In genomic region chr6:6978731-6979130, GRCh38 we compare ENCODE assay signal across 1 cellular context.
TF ChIP-seq lines count a peak whose summit lies in the region.

No MANE protein-coding gene starts in this region.

TF ChIP-seq in K562, 482 proteins besides CTCF, POLR2A, EP300 and RAD21:
- no peak for TF ChIP-seq E2F8 (IDR thresholded peaks at IDR 0.05; ENCODE audit: low read depth, partially characterized antibody)
- TF ChIP-seq ZFP91 (CRISPR knock-in tag; IDR thresholded peaks at IDR 0.05) = no peak
- no peak for TF ChIP-seq ZNF408 (CRISPR knock-in tag; IDR thresholded peaks at IDR 0.05; ENCODE audit: low read depth)
- no peak for TF ChIP-seq ZNF445 (CRISPR knock-in tag; IDR thresholded peaks at IDR 0.05; ENCODE audit: low read depth)
- no peak for TF ChIP-seq NRF1 (conservative IDR thresholded peaks at IDR 0.05 in 1 of 2, IDR thresholded peaks at IDR 0.05 in 1 of 2)
- TF ChIP-seq CBFA2T3 (IDR thresholded peaks at IDR 0.05) = no peak
- TF ChIP-seq DEAF1 (CRISPR knock-in tag; IDR thresholded peaks at IDR 0.05) = no peak
- no peak for TF ChIP-seq E2F1 (CRISPR knock-in tag; IDR thresholded peaks at IDR 0.05)
- TF ChIP-seq E2F6 (IDR thresholded peaks at IDR 0.05; ENCODE audit: borderline replicate concordance in 1 of 2, extremely low read depth in 1 of 2, insufficient read depth in 1 of 2, insufficient read length in 1 of 2, low read depth in 1 of 2, low read length in 1 of 2, poor library complexity in 1 of 2, severe bottlenecking in 1 of 2) = no peak
- no peak for TF ChIP-seq MYC (IDR thresholded peaks at IDR 0.05; ENCODE audit: low read depth, low read length)
- no peak for TF ChIP-seq MYC (CRISPR knock-in tag; IDR thresholded peaks at IDR 0.05; ENCODE audit: borderline replicate concordance, low read depth)
- no peak for TF ChIP-seq ZNF695 (CRISPR knock-in tag; IDR thresholded peaks at IDR 0.05)
- no peak for TF ChIP-seq ZKSCAN3 (CRISPR knock-in tag; IDR thresholded peaks at IDR 0.05)
- no peak for TF ChIP-seq RCOR1 (IDR thresholded peaks at IDR 0.05; ENCODE audit: borderline replicate concordance in 1 of 2, low read depth in 2 of 2, low read length in 2 of 2)
